In genomic region chr2:201261471-201261870, GRCh38 we compare ENCODE assay signal across 9 cellular contexts. TPM values are rescaled to one million over a fixed set of nuclear protein-coding genes. Genes with fewer than 3 reads are reported as not detected.
A peak's percentile ranks its signal among the peaks of the same experiment; 100 is the strongest.
DNase-seq lines count a peak whose midpoint lies in the region; TF ChIP-seq lines count a peak whose summit lies in the region.
"Had no signal": no experiment of that assay in that cellular context is flagged by ENCODE, and none has a peak within 500 bp of the region (broad histone marks: within the 10 kb centered on the region; RNA-seq: fewer than 3 reads in every experiment).

No MANE protein-coding gene starts in this region.

- H3K79me2 ChIP-seq in Loucy (ENCODE audit: insufficient read depth, low read length) (peaks cover 75% of the 10 kb centered on the region), trophoblast cell (ENCODE audit: control insufficient read depth, insufficient read depth, low read length, poor library complexity) (no peaks in the 10 kb centered on the region)

- no peaks in the 10 kb centered on the region for H3K9me2 ChIP-seq in Loucy (replicated peaks; ENCODE audit: low read depth, low read length)

- H3K4me2 ChIP-seq in Loucy (ENCODE audit: low read depth, low read length, poor library complexity, severe bottlenecking) (peak overlapping the region; percentile 76), trophoblast cell (ENCODE audit: low read length) (no peak overlapping the region)

- peaks cover 12% of the 10 kb centered on the region for H3K79me1 ChIP-seq in trophoblast cell (ENCODE audit: low read length)

- H3K9me3 ChIP-seq in Loucy (ENCODE audit: insufficient read depth, low read depth, low read length) (no peaks in the 10 kb centered on the region), trophoblast cell (ENCODE audit: insufficient read depth, low read depth, low read length) (no peaks in the 10 kb centered on the region)
- H3K9me3 ChIP-seq: body of pancreas had no signal

- no peak for TF ChIP-seq CTCF in Loucy (conservative IDR thresholded peaks at IDR 0.05; ENCODE audit: low read length)

- peaks cover 3% of the 10 kb centered on the region; the same call in 1 of the 2 replicates for H3K36me3 ChIP-seq in Loucy (ENCODE audit: insufficient read depth, low read length)
- no peaks in the 10 kb centered on the region for H3K36me3 ChIP-seq in trophoblast cell (ENCODE audit: control insufficient read depth in 1 of 2, insufficient read depth in 2 of 2, low read length in 2 of 2)

- H3K4me3 ChIP-seq in Loucy (ENCODE audit: low read length, poor library complexity, severe bottlenecking) (peak overlapping the region; percentile 80), trophoblast cell (ENCODE audit: low read depth, low read length) (no peak overlapping the region)
- H3K4me3 ChIP-seq: body of pancreas had no signal

- no peak overlapping the region for H2BK12ac ChIP-seq in trophoblast cell (ENCODE audit: low read length)

- H3K27ac ChIP-seq in trophoblast cell (ENCODE audit: low read depth, low read length), result no peak overlapping the region

- H3K4me1 Mint-ChIP-seq in immature natural killer cell, result peaks cover 85 to 93% of the 10 kb centered on the region in 2 donors

- H3K9me3 Mint-ChIP-seq in immature natural killer cell, result no peaks in the 10 kb centered on the region

- no CpG with 5 or more reads among the region's 9 CpGs for WGBS in trophoblast cell (ENCODE audit: extremely low coverage, insufficient coverage, insufficient read length)

- no peak overlapping the region for H3K18ac ChIP-seq in trophoblast cell (ENCODE audit: low read length)

- no peak overlapping the region for H4K91ac ChIP-seq in trophoblast cell (ENCODE audit: low read depth, low read length)

- peaks cover 47% of the 10 kb centered on the region for H4K20me1 ChIP-seq in Loucy (ENCODE audit: insufficient read depth, low read length, poor library complexity, severe bottlenecking)

- H2BK5ac ChIP-seq in trophoblast cell (ENCODE audit: low read depth, low read length, poor library complexity), result no peak overlapping the region

- H3K27me3 ChIP-seq in Loucy (ENCODE audit: insufficient read depth, low read length, poor library complexity, severe bottlenecking), result no peaks in the 10 kb centered on the region
- H3K27me3 ChIP-seq in trophoblast cell (ENCODE audit: insufficient read depth, low read length), result no peaks in the 10 kb centered on the region
- H3K27me3 ChIP-seq: body of pancreas had no signal

- DNase-seq in activated CD8-positive, alpha-beta memory T cell treated with anti-CD3 and anti-CD28 coated beads for 48 hours (ENCODE audit: low read depth in 2 of 3, low spot score in 2 of 3), result peak in 2 of 3 experiments; percentile 27
- peak; percentile 55 to 66 (median 60) for DNase-seq in immature natural killer cell
- DNase-seq in stimulated activated naive CD4-positive, alpha-beta T cell treated with Interleukin-2 at 50 U/mL for 16 hours (lab: John Stamatoyannopoulos, UW), result peak; percentile 56
- no peak for DNase-seq in NCI-H226
- no peak for DNase-seq in trophoblast cell
- no peak for DNase-seq in GM03348 (ENCODE audit: low spot score)
- no peak for DNase-seq in medulla oblongata (ENCODE audit: extremely low spot score)
- DNase-seq: body of pancreas had no signal

- H4K8ac ChIP-seq in trophoblast cell (ENCODE audit: low read depth, low read length), result no peak overlapping the region

- H2AFZ ChIP-seq in Loucy (ENCODE audit: low read length) (no peak overlapping the region), trophoblast cell (ENCODE audit: insufficient read depth, low read length, poor library complexity) (no peak overlapping the region)

- H3K27ac Mint-ChIP-seq in immature natural killer cell, result peak overlapping the region; percentile 97 to 100 (median 100)

- H4K12ac ChIP-seq in trophoblast cell (ENCODE audit: low read depth, low read length), result no peak overlapping the region

- no peak overlapping the region for H3K14ac ChIP-seq in trophoblast cell (ENCODE audit: low read length)

- H3K4me3 Mint-ChIP-seq in immature natural killer cell, result peak overlapping the region; percentile 95 to 100 (median 100)

- no peak overlapping the region for H2AK5ac ChIP-seq in trophoblast cell (ENCODE audit: low read length)

- H3K4me1 ChIP-seq in Loucy (ENCODE audit: insufficient read depth, low read length, poor library complexity, severe bottlenecking) (peaks cover 77% of the 10 kb centered on the region), trophoblast cell (ENCODE audit: control insufficient read depth in 1 of 2, insufficient read depth in 2 of 2, low read length in 2 of 2) (peaks cover 8 to 12% of the 10 kb centered on the region in 2 experiments)

- no peak overlapping the region for H2BK120ac ChIP-seq in trophoblast cell (ENCODE audit: insufficient read depth, low read length, poor library complexity)

- H3F3A ChIP-seq in Loucy (ENCODE audit: low read depth), result peaks cover 21% of the 10 kb centered on the region

- H3K9ac ChIP-seq in Loucy (ENCODE audit: low read depth, low read length, poor library complexity, severe bottlenecking) (peak overlapping the region; percentile 80), trophoblast cell (ENCODE audit: low read length) (no peak overlapping the region)

- H3K4ac ChIP-seq in trophoblast cell (ENCODE audit: low read depth, low read length), result no peak overlapping the region

- peaks cover 10 to 19% (median 13%) of the 10 kb centered on the region in 3 donors for H3K36me3 Mint-ChIP-seq in immature natural killer cell

- peaks cover 31 to 35% (median 35%) of the 10 kb centered on the region in 3 donors for H3K27me3 Mint-ChIP-seq in immature natural killer cell (ENCODE audit: low read depth in 3 of 3)

- no peak overlapping the region for H3K23ac ChIP-seq in trophoblast cell (ENCODE audit: low read length)

RNA-seq across cellular contexts. Expression of gene CASP8, which starts 1.1 kb away (rescaled TPM):
- 100 to 1,000 TPM in 1 of 3 donors, 10 to 100 TPM in 2; 20.2 to 116 (median 28.0) TPM for polyA plus RNA-seq in immature natural killer cell
- 3.1 and 3.4 TPM in 2 replicates for polyA plus RNA-seq in trophoblast cell (2013)

Comparison
In these comparisons a context has a peak if more than half of its experiments do, and no peak if none do; other contexts are left out.
1. DNase-seq: peak in activated CD8-positive, alpha-beta memory T cell treated with anti-CD3 and anti-CD28 coated beads for 48 hours (2 of 3), immature natural killer cell (3 of 3) and stimulated activated naive CD4-positive, alpha-beta T cell treated with Interleukin-2 at 50 U/mL for 16 hours (single experiment); none in NCI-H226 (single experiment), trophoblast cell (0 of 2), GM03348 (single experiment) and medulla oblongata (single experiment).